Comparison of ENCODE assay signal across 14 cellular contexts in the genomic region with DNA sequence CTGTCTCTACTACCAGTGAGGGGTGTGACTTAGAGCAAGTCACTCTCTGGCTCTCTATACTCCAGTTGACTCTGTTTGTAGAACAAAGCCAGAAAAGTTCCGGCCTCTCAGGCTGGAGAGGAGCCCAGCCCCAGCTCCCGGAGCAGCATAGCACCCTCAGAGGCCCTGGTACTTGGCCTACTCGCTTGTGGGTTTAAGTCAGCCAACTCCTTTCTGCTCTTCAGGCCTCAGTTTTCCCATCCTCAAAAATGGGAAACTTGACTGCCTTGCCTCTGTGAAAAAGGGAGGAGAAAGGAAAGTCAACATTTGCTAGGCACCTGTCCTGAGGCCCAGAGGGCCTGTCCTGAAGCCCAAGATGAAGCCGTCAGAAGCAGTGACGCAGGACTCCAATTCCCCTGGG. TPM values are rescaled to one million over a fixed set of nuclear protein-coding genes. Genes with fewer than 3 reads are reported as not detected.
DNase-seq lines count a peak whose midpoint lies in the region; ATAC-seq and TF ChIP-seq lines count a peak whose summit lies in the region.
"Had no signal": no experiment of that assay in that cellular context is flagged by ENCODE, and none has a peak within 500 bp of the region (broad histone marks: within the 10 kb centered on the region; RNA-seq: fewer than 3 reads in every experiment).

No MANE protein-coding gene starts in this region.

- peaks cover 33% of the 10 kb centered on the region for H3K27me3 ChIP-seq in left ventricle myocardium inferior (ENCODE audit: low read depth)
- H3K27me3 ChIP-seq in dorsolateral prefrontal cortex = peaks cover 0 to 5% (median 0%) of the 10 kb centered on the region in 45 donors
- H3K27me3 ChIP-seq: thyroid gland had no signal

- H3K4me3 ChIP-seq in left ventricle myocardium inferior = peak overlapping the region; percentile 63
- H3K4me3 ChIP-seq in dorsolateral prefrontal cortex = peak overlapping the region; percentile 42 to 80 (median 65)

- H3K36me3 ChIP-seq in left ventricle myocardium inferior = no peaks in the 10 kb centered on the region
- H3K36me3 ChIP-seq: thyroid gland had no signal

- TF ChIP-seq CTCF in left ventricle myocardium inferior (IDR thresholded peaks at IDR 0.05; ENCODE audit: borderline replicate concordance) (no peak), dorsolateral prefrontal cortex (IDR thresholded peaks at IDR 0.05 in 54 of 56, conservative IDR thresholded peaks at IDR 0.05 in 2 of 56; ENCODE audit: low read depth in 1 of 56, partially characterized antibody in 56 of 56) (no peak), mesothelial cell of epicardium (IDR thresholded peaks at IDR 0.05; ENCODE audit: unreplicated experiment) (no peak), type B pancreatic cell (conservative IDR thresholded peaks at IDR 0.05) (no peak)

- H3K9me3 Mint-ChIP-seq in mesothelial cell of epicardium (no peaks in the 10 kb centered on the region), type B pancreatic cell (no peaks in the 10 kb centered on the region)

- H3K9me3 ChIP-seq in left ventricle myocardium inferior (replicated peaks) = no peaks in the 10 kb centered on the region
- H3K9me3 ChIP-seq: thyroid gland had no signal

- no peak overlapping the region for H3K27ac Mint-ChIP-seq in mesothelial cell of epicardium
- no peak overlapping the region for H3K27ac Mint-ChIP-seq in type B pancreatic cell

- H3K27ac ChIP-seq in left ventricle myocardium inferior (replicated peaks) (no peak overlapping the region), dorsolateral prefrontal cortex (peak overlapping the region in 45 of 59 donors; percentile 5 to 90 (median 83))
- H3K27ac ChIP-seq: foreskin keratinocyte, thyroid gland had no signal

- intact Hi-C loops in left ventricle myocardium inferior (cut with micrococcal nuclease) (no loop called here), Right ventricle myocardium superior (cut with DNase I) (no loop called here), dorsolateral prefrontal cortex (cut with DNase I) (no loop called here)

- ATAC-seq in Right ventricle myocardium superior (ENCODE audit: poor library complexity) (no peak), GM18498 (IDR thresholded peaks at IDR 0.05; ENCODE audit: unreplicated experiment) (no peak)
- ATAC-seq: SK-N-SH treated with all-trans-retinoic acid at 6 μM for 48 hours had no signal

- H3K4me1 Mint-ChIP-seq in mesothelial cell of epicardium = peaks cover 21% of the 10 kb centered on the region
- H3K4me1 Mint-ChIP-seq in type B pancreatic cell (ENCODE audit: unreplicated experiment) = peaks cover 6% of the 10 kb centered on the region

- H3K4me3 Mint-ChIP-seq in mesothelial cell of epicardium (peak overlapping the region; percentile 76), type B pancreatic cell (peak overlapping the region; percentile 89)

- no peak for DNase-seq in left ventricle myocardium inferior
- no peak for DNase-seq in Right ventricle myocardium superior
- peak in 1 of 10 donors; percentile 7 for DNase-seq in dorsolateral prefrontal cortex
- DNase-seq in mesothelial cell of epicardium (ENCODE audit: low spot score in 2 of 2, unreplicated experiment in 2 of 2) = no peak
- DNase-seq in type B pancreatic cell (ENCODE audit: extremely low spot score, unreplicated experiment) = no peak
- DNase-seq in DMS79 (lab: John Stamatoyannopoulos, UW) = no peak
- DNase-seq in NCI-H1694 (lab: John Stamatoyannopoulos, UW) = no peak
- DNase-seq: activated CD4-positive, alpha-beta T cell treated with anti-CD3 and anti-CD28 coated beads, Interleukin-2, amount 50 U/mL, for 1 hour; amniotic stem cell; NCI-H1092 treated with DMSO at 0.1 percent for 48 hours had no signal

- no peaks in the 10 kb centered on the region for H3K36me3 Mint-ChIP-seq in mesothelial cell of epicardium
- no peaks in the 10 kb centered on the region for H3K36me3 Mint-ChIP-seq in type B pancreatic cell

- H3K27me3 Mint-ChIP-seq in mesothelial cell of epicardium (ENCODE audit: low read depth) = peaks cover 25% of the 10 kb centered on the region
- peaks cover 15% of the 10 kb centered on the region for H3K27me3 Mint-ChIP-seq in type B pancreatic cell

- peaks cover 19% of the 10 kb centered on the region for H3K4me1 ChIP-seq in left ventricle myocardium inferior

RNA-seq across cellular contexts. Expression of a gene that starts 1.1 kb away (rescaled TPM):
- total RNA-seq in left ventricle myocardium inferior = 1.4 TPM
- 0.78 TPM for total RNA-seq in Right ventricle myocardium superior
- 10 to 100 TPM in 93 of 120 experiments, 1 to 10 TPM in 27; 4.8 to 43.3 (median 16.5) TPM for total RNA-seq in dorsolateral prefrontal cortex
- total RNA-seq in mesothelial cell of epicardium = 1.9 to 2.4 TPM (median 2.1 TPM) in 3 replicates
- total RNA-seq in type B pancreatic cell (ENCODE audit: low replicate concordance) = 1.8 and 6.0 TPM in 2 replicates

RNA-seq across cellular contexts. Expression of a gene that starts 29.7 kb away (rescaled TPM):
- total RNA-seq in left ventricle myocardium inferior = 10.3 TPM
- total RNA-seq in Right ventricle myocardium superior = 9.5 TPM
- total RNA-seq in dorsolateral prefrontal cortex = 10 to 100 TPM; 20.2 to 47.4 (median 29.5) TPM
- total RNA-seq in mesothelial cell of epicardium = 37.1 to 40.2 TPM (median 38.4 TPM) in 3 replicates
- total RNA-seq in type B pancreatic cell (ENCODE audit: low replicate concordance) = 37.9 and 46.4 TPM in 2 replicates

RNA-seq across cellular contexts. Expression of a gene that starts 41.7 kb away (rescaled TPM):
- total RNA-seq in left ventricle myocardium inferior = 0.85 TPM
- total RNA-seq in Right ventricle myocardium superior = 0.22 TPM
- 10 to 100 TPM in 1 of 120 experiments, 1 to 10 TPM in 119; 1.2 to 10.0 (median 4.2) TPM for total RNA-seq in dorsolateral prefrontal cortex
- total RNA-seq in mesothelial cell of epicardium = 0.40 to 0.50 TPM (median 0.49 TPM) in 3 replicates
- 0.60 and 1.9 TPM in 2 replicates for total RNA-seq in type B pancreatic cell (ENCODE audit: low replicate concordance)
